ENCODE assay signal across 13 cellular contexts in genomic region chr6:157070403-157071107, GRCh38.
DNase-seq lines count a peak whose midpoint lies in the region; TF ChIP-seq lines count a peak whose summit lies in the region.
"Had no signal": no experiment of that assay in that cellular context is flagged by ENCODE, and none has a peak within 500 bp of the region (broad histone marks: within the 10 kb centered on the region; RNA-seq: fewer than 3 reads in every experiment).

No MANE protein-coding gene starts in this region.

- H3K9ac ChIP-seq in mesenchymal stem cell (ENCODE audit: low read length) = no peak overlapping the region

- POLR2A ChIA-PET in PC-9 (lab: Charles Lee; ENCODE audit: unreplicated experiment) = no interaction called here

- H3K36me3 ChIP-seq in mesenchymal stem cell (ENCODE audit: control insufficient read depth in 1 of 2, insufficient read depth in 2 of 2, low read depth in 1 of 2, low read length in 2 of 2) = peaks cover 0 to 4% of the 10 kb centered on the region in 2 experiments
- H3K36me3 ChIP-seq in tibial artery = no peaks in the 10 kb centered on the region
- H3K36me3 ChIP-seq in PC-9 (ENCODE audit: low read depth) = no peaks in the 10 kb centered on the region
- H3K36me3 ChIP-seq: adrenal gland, right lobe of liver had no signal

- 77% methylated on average over 6 of the region's 8 CpGs for WGBS in mesenchymal stem cell

- peak; percentile 40 for DNase-seq in EH (ENCODE audit: low read depth)
- DNase-seq in NCI-H1417 treated with DMSO at 0.1 percent for 48 hours (lab: John Stamatoyannopoulos, UW) = peak; percentile 36
- DNase-seq in cerebellar nuclear complex (lab: John Stamatoyannopoulos, UW) = peak; percentile 68 to 90
- DNase-seq in mesenchymal stem cell = no peak
- no peak for DNase-seq in foreskin melanocyte
- no peak for DNase-seq in SKM-1 treated with dmso at 0.1 percent for 144 hours (lab: John Stamatoyannopoulos, UW; ENCODE audit: unreplicated experiment)
- no peak for DNase-seq in tibial artery
- DNase-seq in PC-9 = no peak
- DNase-seq: adrenal gland, NCI-H774, right lobe of liver, Right ventricle myocardium superior, WERI-Rb-1 had no signal

- no peak for TF ChIP-seq CTCF in tibial artery (IDR thresholded peaks at IDR 0.05)
- TF ChIP-seq CTCF in PC-9 (conservative IDR thresholded peaks at IDR 0.05) = no peak

- no peak overlapping the region for H3K27ac ChIP-seq in mesenchymal stem cell (ENCODE audit: low read length, poor library complexity, severe bottlenecking)
- no peak overlapping the region for H3K27ac ChIP-seq in tibial artery
- H3K27ac ChIP-seq in PC-9 = no peak overlapping the region
- H3K27ac ChIP-seq: adrenal gland, right lobe of liver, WERI-Rb-1 had no signal

- no peak overlapping the region for H2BK12ac ChIP-seq in mesenchymal stem cell (ENCODE audit: low read length in 2 of 2)

- H2BK5ac ChIP-seq in mesenchymal stem cell (ENCODE audit: low read depth, low read length, poor library complexity, severe bottlenecking) = no peak overlapping the region

- no peak overlapping the region for H3K4me3 ChIP-seq in mesenchymal stem cell (ENCODE audit: insufficient read depth in 1 of 2, low read depth in 1 of 2, low read length in 2 of 2)
- H3K4me3 ChIP-seq in tibial artery = no peak overlapping the region
- H3K4me3 ChIP-seq in PC-9 = no peak overlapping the region
- H3K4me3 ChIP-seq: adrenal gland, right lobe of liver had no signal

- H3K4me2 ChIP-seq in mesenchymal stem cell (ENCODE audit: low read length, poor library complexity, severe bottlenecking) (peak overlapping the region; percentile 25), PC-9 (no peak overlapping the region)

- H3K23ac ChIP-seq in mesenchymal stem cell (ENCODE audit: low read length in 2 of 2) = no peak overlapping the region

- no peak overlapping the region for H4K8ac ChIP-seq in mesenchymal stem cell (ENCODE audit: low read length)

- H3K79me2 ChIP-seq in PC-9 (ENCODE audit: low read depth) = peaks cover 13% of the 10 kb centered on the region; the same call in 1 of the 2 replicates

- no peak overlapping the region for H2BK120ac ChIP-seq in mesenchymal stem cell (ENCODE audit: low read depth, low read length)

- H3K9me3 ChIP-seq in mesenchymal stem cell (ENCODE audit: control insufficient read depth, low read length) (no peaks in the 10 kb centered on the region), tibial artery (no peaks in the 10 kb centered on the region), PC-9 (ENCODE audit: insufficient read depth, low read depth) (0 out of 2 replicates have a peak, but pooled peaks cover 3% of the 10 kb centered on the region)
- H3K9me3 ChIP-seq: adrenal gland, right lobe of liver had no signal

- no TSS peak for BruUV-seq in PC-9 (replicated peaks; lab: Mats Ljungman, UMichigan)

- H4K91ac ChIP-seq in mesenchymal stem cell (ENCODE audit: low read length) = no peak overlapping the region

- H4K20me1 ChIP-seq in PC-9 (ENCODE audit: insufficient read depth) = no peaks in the 10 kb centered on the region

- H3K14ac ChIP-seq in mesenchymal stem cell (ENCODE audit: low read length in 2 of 2) = no peak overlapping the region

- H3F3A ChIP-seq in PC-9 (ENCODE audit: insufficient read depth, low read depth) = no peaks in the 10 kb centered on the region; the same call in 1 of the 2 replicates

- H2AFZ ChIP-seq in mesenchymal stem cell (ENCODE audit: low read depth, low read length) = no peak overlapping the region
- no peak overlapping the region for H2AFZ ChIP-seq in PC-9

- peaks cover 20% of the 10 kb centered on the region for H3K79me1 ChIP-seq in mesenchymal stem cell (replicated peaks; ENCODE audit: low read length, poor library complexity, severe bottlenecking)

- peaks cover 8% of the 10 kb centered on the region for H3K4me1 ChIP-seq in mesenchymal stem cell (ENCODE audit: control insufficient read depth, insufficient read depth, low read depth, low read length)
- H3K4me1 ChIP-seq in tibial artery = peaks cover 0 to 55% (median 8%) of the 10 kb centered on the region in 4 donors
- H3K4me1 ChIP-seq in PC-9 (replicated peaks; ENCODE audit: insufficient read depth) = peaks cover 17% of the 10 kb centered on the region
- H3K4me1 ChIP-seq: right lobe of liver had no signal

- H3K4ac ChIP-seq in mesenchymal stem cell (ENCODE audit: low read depth in 1 of 2, low read length in 2 of 2) = no peak overlapping the region

- H3K27me3 ChIP-seq in mesenchymal stem cell (ENCODE audit: control insufficient read depth in 1 of 2, insufficient read depth in 1 of 2, low read length in 2 of 2) = no peaks in the 10 kb centered on the region
- no peaks in the 10 kb centered on the region for H3K27me3 ChIP-seq in tibial artery
- H3K27me3 ChIP-seq in PC-9 (ENCODE audit: insufficient read depth, low read depth) = no peaks in the 10 kb centered on the region
- H3K27me3 ChIP-seq: adrenal gland, right lobe of liver had no signal

- CTCF ChIA-PET in PC-9 (lab: Charles Lee) = no interaction called here

- no peak overlapping the region for H3K18ac ChIP-seq in mesenchymal stem cell (ENCODE audit: low read depth in 1 of 2, low read length in 2 of 2)

- H2BK15ac ChIP-seq in mesenchymal stem cell (ENCODE audit: low read depth, poor library complexity, severe bottlenecking) = no peak overlapping the region

- intact Hi-C loops in tibial artery (cut with DNase I; ENCODE audit: low total_unique reads) = no loop called here
- intact Hi-C loops in PC-9 (cut with micrococcal nuclease; ENCODE audit: unreplicated experiment) = no loop called here

- H3K9me2 ChIP-seq in PC-9 (ENCODE audit: insufficient read depth) = no peaks in the 10 kb centered on the region

- no peak overlapping the region for H2AK5ac ChIP-seq in mesenchymal stem cell (ENCODE audit: low read length, severe bottlenecking)

Comparison
In these comparisons a context has a peak if more than half of its experiments do, and no peak if none do; other contexts are left out.
1. DNase-seq: peak in EH (single experiment), NCI-H1417 treated with DMSO at 0.1 percent for 48 hours (single experiment) and cerebellar nuclear complex (2 of 2); none in mesenchymal stem cell (single experiment), foreskin melanocyte (single experiment), SKM-1 treated with dmso at 0.1 percent for 144 hours (single experiment), tibial artery (0 of 2) and PC-9 (0 of 2).